ENCODE assay signal across 8 cellular contexts in genomic region chr21:44011774-44012473, GRCh38. TPM values are rescaled to one million over a fixed set of nuclear protein-coding genes. Genes with fewer than 3 reads are reported as not detected.
A peak's percentile ranks its signal among the peaks of the same experiment; 100 is the strongest.
DNase-seq lines count a peak whose midpoint lies in the region; ATAC-seq, FAIRE-seq and TF ChIP-seq lines count a peak whose summit lies in the region.

TSS of gene TRAPPC10 (plus strand) at chr21:44012309. CDS start at chr21:44012494, 185 bp downstream.

- no peaks in the 10 kb centered on the region for H3K27me3 Mint-ChIP-seq in activated naive CD4-positive, alpha-beta T cell treated with anti-CD3 and anti-CD28 coated beads for 36 hours (ENCODE audit: low read depth)

- H3K27ac ChIP-seq in neutrophil (peak within 1 kb of the TSS; percentile 96), subcutaneous abdominal adipose tissue (ENCODE audit: low read depth, low read length) (peak within 1 kb of the TSS; percentile 74)

- no peaks in the 10 kb centered on the region for H3K36me3 ChIP-seq in neutrophil
- H3K36me3 ChIP-seq in subcutaneous abdominal adipose tissue (ENCODE audit: control insufficient read depth in 5 of 5, insufficient read depth in 5 of 5, low read length in 5 of 5): no peaks in the 10 kb centered on the region

- no peak for FAIRE-seq in frontal cortex (lab: Jason Lieb, UNC)

- H3K4me1 Mint-ChIP-seq in activated naive CD4-positive, alpha-beta T cell treated with anti-CD3 and anti-CD28 coated beads for 36 hours (ENCODE audit: low read depth): peaks cover 42% of the 10 kb centered on the region

- H3K27me3 ChIP-seq in neutrophil (no peaks in the 10 kb centered on the region), subcutaneous abdominal adipose tissue (ENCODE audit: control insufficient read depth in 5 of 5, insufficient read depth in 4 of 5, low read length in 5 of 5) (no peaks in the 10 kb centered on the region)

- H3K4me3 Mint-ChIP-seq in activated naive CD4-positive, alpha-beta T cell treated with anti-CD3 and anti-CD28 coated beads for 36 hours: peak within 1 kb of the TSS; percentile 85

- intact Hi-C loops in activated naive CD4-positive, alpha-beta T cell treated with anti-CD3 and anti-CD28 coated beads for 36 hours (cut with micrococcal nuclease): loop anchor here (2.0 to 10.0 kb wide), 5 partner anchors 71 to 1073 kb away; partner anchors contain the start of genes AGPAT3 and PTTG1IP

- no peaks in the 10 kb centered on the region for H3K9me3 Mint-ChIP-seq in activated naive CD4-positive, alpha-beta T cell treated with anti-CD3 and anti-CD28 coated beads for 36 hours

- H3K4me1 ChIP-seq in neutrophil (ENCODE audit: control insufficient read depth in 1 of 2, insufficient read depth in 1 of 2, low read depth in 1 of 2, low read length in 1 of 2) (peaks cover 42 to 52% of the 10 kb centered on the region in 2 experiments), subcutaneous abdominal adipose tissue (ENCODE audit: control insufficient read depth in 5 of 5, insufficient read depth in 5 of 5, low read length in 5 of 5) (peaks cover 0 to 39% (median 33%) of the 10 kb centered on the region in 5 donors)

- no peaks in the 10 kb centered on the region for H3K9me3 ChIP-seq in neutrophil
- no peaks in the 10 kb centered on the region for H3K9me3 ChIP-seq in subcutaneous abdominal adipose tissue (ENCODE audit: control insufficient read depth in 5 of 5, low read length in 5 of 5)

- TF ChIP-seq CTCF in LNCaP clone FGC (IDR thresholded peaks at IDR 0.05; ENCODE audit: control insufficient read depth, extremely low read depth, insufficient read depth) (no peak), neutrophil (IDR thresholded peaks at IDR 0.05) (no peak)

- H3K36me3 Mint-ChIP-seq in activated naive CD4-positive, alpha-beta T cell treated with anti-CD3 and anti-CD28 coated beads for 36 hours (ENCODE audit: low read depth): no peaks in the 10 kb centered on the region

- H3K9ac ChIP-seq in subcutaneous abdominal adipose tissue (ENCODE audit: low read length in 5 of 5): peak within 1 kb of the TSS in 4 of 5 donors; percentile 76 to 85 (median 83)

- H3K27ac Mint-ChIP-seq in activated naive CD4-positive, alpha-beta T cell treated with anti-CD3 and anti-CD28 coated beads for 36 hours: peak within 1 kb of the TSS; percentile 90

- H3K4me3 ChIP-seq in LNCaP clone FGC (ENCODE audit: low read depth, low read length) (peak within 1 kb of the TSS; percentile 83), neutrophil (ENCODE audit: low read depth in 1 of 2, low read length in 1 of 2) (peak within 1 kb of the TSS; percentile 77 to 79), subcutaneous abdominal adipose tissue (ENCODE audit: low read depth in 1 of 5, low read length in 5 of 5) (peak within 1 kb of the TSS; percentile 75 to 88 (median 81))

- peak; percentile 60 for ATAC-seq in GM21825 (IDR thresholded peaks at IDR 0.05; ENCODE audit: unreplicated experiment)

- DNase-seq in EH (ENCODE audit: low read depth): peak; percentile 86
- DNase-seq in LNCaP clone FGC (ENCODE audit: low read depth): peak; percentile 35
- DNase-seq in SK-N-DZ (ENCODE audit: low spot score): peak; percentile 71
- DNase-seq in activated naive CD4-positive, alpha-beta T cell treated with anti-CD3 and anti-CD28 coated beads for 36 hours: peak; percentile 84
- DNase-seq in frontal cortex (ENCODE audit: low spot score in 2 of 2): peak; percentile 91 to 95

- CTCF ChIA-PET in activated naive CD4-positive, alpha-beta T cell treated with anti-CD3 and anti-CD28 coated beads for 36 hours (lab: Charles Lee): interaction anchor here (1.0 kb wide), 1 partner anchor 9 kb away, joined by 5 read pairs; no protein-coding TSS in a partner anchor

RNA-seq across cellular contexts. Expression of gene TRAPPC10, which starts in this region (rescaled TPM):
- 9.2 and 14.1 TPM in 2 replicates for polyA plus RNA-seq in SK-N-DZ (2014; cell fraction: cytosol; rRNA removed)
- polyA plus RNA-seq in SK-N-DZ (2014; cell fraction: nucleus; rRNA removed): 20.6 and 24.7 TPM in 2 replicates
- 10 to 100 TPM; 37.1 to 38.6 TPM for total RNA-seq in activated naive CD4-positive, alpha-beta T cell treated with anti-CD3 and anti-CD28 coated beads for 36 hours
- 15.1 TPM for total RNA-seq in frontal cortex

Comparison
In these comparisons a context has a peak if more than half of its experiments do, and no peak if none do; other contexts are left out.
1. Peak in every context shown above with its lines: DNase-seq, ATAC-seq, H3K4me3 ChIP-seq and H3K27ac ChIP-seq.
2. DNase-seq: peak in every context shown above with its lines; median percentile 93 in frontal cortex; 86 in EH; 84 in activated naive CD4-positive, alpha-beta T cell treated with anti-CD3 and anti-CD28 coated beads for 36 hours; 71 in SK-N-DZ; 35 in LNCaP clone FGC.